15 cellular contexts compared by ENCODE assay signal in genomic region chr6:151385177-151385576, GRCh38. TPM values are rescaled to one million over a fixed set of nuclear protein-coding genes. Genes with fewer than 3 reads are reported as not detected.
DNase-seq lines count a peak whose midpoint lies in the region; ATAC-seq and TF ChIP-seq lines count a peak whose summit lies in the region.
"Had no signal": no experiment of that assay in that cellular context is flagged by ENCODE, and none has a peak within 500 bp of the region (broad histone marks: within the 10 kb centered on the region; RNA-seq: fewer than 3 reads in every experiment).

No MANE protein-coding gene starts in this region.

- H3K9me3 Mint-ChIP-seq in activated CD4-positive, alpha-beta T cell treated with anti-CD3 and anti-CD28 coated beads, Interleukin-2, amount 10 ng/mL, durations not matched to agents 24 days and 14 days, result no peaks in the 10 kb centered on the region
- H3K9me3 Mint-ChIP-seq in activated CD4-positive, alpha-beta memory T cell treated with anti-CD3 and anti-CD28 coated beads, Interleukin-2, amount 10 ng/mL, durations not matched to agents 7 days and 5 days, result no peaks in the 10 kb centered on the region
- H3K9me3 Mint-ChIP-seq in natural killer cell, result no peaks in the 10 kb centered on the region
- H3K9me3 Mint-ChIP-seq: dendritic cell treated with granulocyte-macrophage colony-stimulating factor and Interleukin-4, amounts not matched to agents 40 ng/mL and 50 ng/mL, for 4 days had no signal

- intact Hi-C loops in activated CD4-positive, alpha-beta T cell treated with anti-CD3 and anti-CD28 coated beads, Interleukin-2, amount 10 ng/mL, durations not matched to agents 24 days and 14 days (cut with micrococcal nuclease), result no loop called here
- intact Hi-C loops in natural killer cell (cut with micrococcal nuclease), result loop anchor here (10.0 kb wide), 1 partner anchor 1600 kb away; the partner anchor contains the start of gene FBXO5

- peaks cover 46% of the 10 kb centered on the region for H3K4me1 Mint-ChIP-seq in activated CD4-positive, alpha-beta T cell treated with anti-CD3 and anti-CD28 coated beads, Interleukin-2, amount 10 ng/mL, durations not matched to agents 24 days and 14 days
- H3K4me1 Mint-ChIP-seq in activated CD4-positive, alpha-beta memory T cell treated with anti-CD3 and anti-CD28 coated beads, Interleukin-2, amount 10 ng/mL, durations not matched to agents 7 days and 5 days, result peaks cover 68% of the 10 kb centered on the region
- H3K4me1 Mint-ChIP-seq in natural killer cell, result peaks cover 51 to 54% of the 10 kb centered on the region in 2 donors

- peak overlapping the region; percentile 2 for H3K4me3 Mint-ChIP-seq in activated CD4-positive, alpha-beta T cell treated with anti-CD3 and anti-CD28 coated beads, Interleukin-2, amount 10 ng/mL, durations not matched to agents 24 days and 14 days
- H3K4me3 Mint-ChIP-seq in activated CD4-positive, alpha-beta memory T cell treated with anti-CD3 and anti-CD28 coated beads, Interleukin-2, amount 10 ng/mL, durations not matched to agents 7 days and 5 days, result peak overlapping the region; percentile 42
- H3K4me3 Mint-ChIP-seq in natural killer cell, result peak overlapping the region; percentile 22
- H3K4me3 Mint-ChIP-seq: dendritic cell treated with granulocyte-macrophage colony-stimulating factor and Interleukin-4, amounts not matched to agents 40 ng/mL and 50 ng/mL, for 4 days had no signal

- ATAC-seq in HG03442 (IDR thresholded peaks at IDR 0.05; ENCODE audit: unreplicated experiment) (peak; percentile 25), natural killer cell (no peak)

- H3K27ac Mint-ChIP-seq in activated CD4-positive, alpha-beta T cell treated with anti-CD3 and anti-CD28 coated beads, Interleukin-2, amount 10 ng/mL, durations not matched to agents 24 days and 14 days, result no peak overlapping the region
- peak overlapping the region; percentile 76 for H3K27ac Mint-ChIP-seq in activated CD4-positive, alpha-beta memory T cell treated with anti-CD3 and anti-CD28 coated beads, Interleukin-2, amount 10 ng/mL, durations not matched to agents 7 days and 5 days
- H3K27ac Mint-ChIP-seq in natural killer cell, result peak overlapping the region; percentile 78 to 95
- H3K27ac Mint-ChIP-seq: dendritic cell treated with granulocyte-macrophage colony-stimulating factor and Interleukin-4, amounts not matched to agents 40 ng/mL and 50 ng/mL, for 4 days had no signal

- TF ChIP-seq CTCF in natural killer cell (IDR thresholded peaks at IDR 0.05), result no peak

- H3K36me3 Mint-ChIP-seq in activated CD4-positive, alpha-beta T cell treated with anti-CD3 and anti-CD28 coated beads, Interleukin-2, amount 10 ng/mL, durations not matched to agents 24 days and 14 days (ENCODE audit: low read depth), result peaks cover 25% of the 10 kb centered on the region
- peaks cover 37% of the 10 kb centered on the region for H3K36me3 Mint-ChIP-seq in activated CD4-positive, alpha-beta memory T cell treated with anti-CD3 and anti-CD28 coated beads, Interleukin-2, amount 10 ng/mL, durations not matched to agents 7 days and 5 days (ENCODE audit: low read depth)
- no peaks in the 10 kb centered on the region for H3K36me3 Mint-ChIP-seq in natural killer cell

- no peaks in the 10 kb centered on the region for H3K27me3 Mint-ChIP-seq in activated CD4-positive, alpha-beta T cell treated with anti-CD3 and anti-CD28 coated beads, Interleukin-2, amount 10 ng/mL, durations not matched to agents 24 days and 14 days
- no peaks in the 10 kb centered on the region for H3K27me3 Mint-ChIP-seq in activated CD4-positive, alpha-beta memory T cell treated with anti-CD3 and anti-CD28 coated beads, Interleukin-2, amount 10 ng/mL, durations not matched to agents 7 days and 5 days
- H3K27me3 Mint-ChIP-seq in natural killer cell (ENCODE audit: low read depth in 2 of 2), result no peaks in the 10 kb centered on the region
- H3K27me3 Mint-ChIP-seq: dendritic cell treated with granulocyte-macrophage colony-stimulating factor and Interleukin-4, amounts not matched to agents 40 ng/mL and 50 ng/mL, for 4 days had no signal

- DNase-seq in activated CD4-positive, alpha-beta T cell treated with anti-CD3 and anti-CD28 coated beads, Interleukin-2, amount 10 ng/mL, durations not matched to agents 24 days and 14 days, result no peak
- DNase-seq in activated CD4-positive, alpha-beta T cell treated with anti-CD3 and anti-CD28 coated beads for 1 hour, result no peak
- DNase-seq in activated CD4-positive, alpha-beta memory T cell treated with anti-CD3 and anti-CD28 coated beads, Interleukin-2, amount 10 ng/mL, durations not matched to agents 7 days and 5 days, result no peak
- DNase-seq in natural killer cell (no peak), DMS53 treated with DMSO at 0.1 percent for 48 hours (lab: John Stamatoyannopoulos, UW; ENCODE audit: unreplicated experiment) (no peak), SHP77 (lab: John Stamatoyannopoulos, UW) (no peak), activated gamma-delta T cell (lab: John Stamatoyannopoulos, UW) (no peak)
- DNase-seq: anterior cingulate cortex, GF-D8, NCI-H1105 treated with DMSO at 0.1 percent for 48 hours, NCI-H69, RPMI8226, testis had no signal

- POLR2A ChIA-PET in activated CD4-positive, alpha-beta memory T cell treated with anti-CD3 and anti-CD28 coated beads, Interleukin-2, amount 10 ng/mL, durations not matched to agents 7 days and 5 days (lab: Charles Lee), result interaction anchor here (0.8 to 2.8 kb wide), 3 partner anchors 11 to 73 kb away, joined by 3 to 15 read pairs (median 6); no protein-coding TSS in a partner anchor

- CTCF ChIA-PET in activated CD4-positive, alpha-beta memory T cell treated with anti-CD3 and anti-CD28 coated beads, Interleukin-2, amount 10 ng/mL, durations not matched to agents 7 days and 5 days (lab: Charles Lee), result interaction anchor here (1.0 to 1.2 kb wide), 2 partner anchors 11 to 801 kb away, joined by 3 to 5 read pairs; no protein-coding TSS in a partner anchor

RNA-seq across cellular contexts. Expression of gene ZBTB2, which starts 6.2 kb away (rescaled TPM):
- total RNA-seq in activated CD4-positive, alpha-beta T cell treated with anti-CD3 and anti-CD28 coated beads, Interleukin-2, amount 10 ng/mL, durations not matched to agents 24 days and 14 days, result 21.4 and 22.2 TPM in 2 replicates
- 10 to 100 TPM; 23.5 to 23.8 TPM for total RNA-seq in activated CD4-positive, alpha-beta memory T cell treated with anti-CD3 and anti-CD28 coated beads, Interleukin-2, amount 10 ng/mL, durations not matched to agents 7 days and 5 days
- 10 to 100 TPM; 27.4 to 36.9 (median 29.9) TPM for total RNA-seq in natural killer cell
